10 cellular contexts compared by ENCODE assay signal in genomic region chr7:77426052-77426404, GRCh38. TPM values are rescaled to one million over a fixed set of nuclear protein-coding genes. Genes with fewer than 3 reads are reported as not detected.
A peak's percentile ranks its signal among the peaks of the same experiment; 100 is the strongest.
DNase-seq lines count a peak whose midpoint lies in the region; ATAC-seq and TF ChIP-seq lines count a peak whose summit lies in the region.
"Had no signal": no experiment of that assay in that cellular context is flagged by ENCODE, and none has a peak within 500 bp of the region (broad histone marks: within the 10 kb centered on the region; RNA-seq: fewer than 3 reads in every experiment).

No MANE protein-coding gene starts in this region.

- TF ChIP-seq EP300 in tibial nerve (IDR thresholded peaks at IDR 0.05) = no peak

- H3K36me3 ChIP-seq in heart left ventricle (no peaks in the 10 kb centered on the region), tibial nerve (no peaks in the 10 kb centered on the region)

- TF ChIP-seq POLR2A in heart left ventricle (IDR thresholded peaks at IDR 0.05) = no peak
- TF ChIP-seq POLR2A in tibial nerve (IDR thresholded peaks at IDR 0.05) = no peak

- TF ChIP-seq CTCF in heart left ventricle (IDR thresholded peaks at IDR 0.05) = no peak
- no peak for TF ChIP-seq CTCF in dorsolateral prefrontal cortex (IDR thresholded peaks at IDR 0.05 in 54 of 56, conservative IDR thresholded peaks at IDR 0.05 in 2 of 56; ENCODE audit: low read depth in 1 of 56, partially characterized antibody in 56 of 56)
- TF ChIP-seq CTCF in tibial nerve (IDR thresholded peaks at IDR 0.05) = no peak

- H3K4me3 ChIP-seq in heart left ventricle (peak overlapping the region in 8 of 12 donors; percentile 1 to 33 (median 14)), right cardiac atrium (ENCODE audit: low read length) (no peak overlapping the region), dorsolateral prefrontal cortex (peak overlapping the region in 51 of 59 donors; percentile 4 to 59 (median 35)), tibial nerve (peak overlapping the region in 3 of 4 donors; percentile 8 to 14 (median 10))

- no peak for DNase-seq in heart left ventricle
- DNase-seq in right cardiac atrium = no peak
- DNase-seq in dorsolateral prefrontal cortex = no peak
- DNase-seq in tibial nerve (ENCODE audit: low spot score in 2 of 2) = no peak
- DNase-seq in NCI-H187 (lab: John Stamatoyannopoulos, UW) = no peak
- no peak for DNase-seq in islet precursor cell
- DNase-seq: glutamatergic neuron, Kasumi-1 had no signal

- H3K27ac ChIP-seq in heart left ventricle = peak overlapping the region in 3 of 12 donors; percentile 11 to 92 (median 35)
- no peak overlapping the region for H3K27ac ChIP-seq in right cardiac atrium (ENCODE audit: low read length)
- H3K27ac ChIP-seq in dorsolateral prefrontal cortex = peak overlapping the region in 5 of 59 donors; percentile 0 to 46 (median 27)
- peak overlapping the region in 3 of 4 donors; percentile 23 to 86 (median 66) for H3K27ac ChIP-seq in tibial nerve

- 59 to 79% (median 73%) methylated on average over 5 of the region's 5 CpGs for WGBS in heart left ventricle, 4 donors
- 47% methylated on average over 5 of the region's 5 CpGs for WGBS in right cardiac atrium
- 30 to 41% methylated on average over 5 of the region's 5 CpGs for WGBS in tibial nerve, 2 donors

- no peaks in the 10 kb centered on the region for H3K9me3 ChIP-seq in heart left ventricle
- no peaks in the 10 kb centered on the region for H3K9me3 ChIP-seq in right cardiac atrium (ENCODE audit: control insufficient read depth, low read length)
- no peaks in the 10 kb centered on the region for H3K9me3 ChIP-seq in tibial nerve

- H3K4me1 ChIP-seq in heart left ventricle = peaks cover 0 to 58% (median 12%) of the 10 kb centered on the region in 12 donors
- H3K4me1 ChIP-seq in right cardiac atrium (ENCODE audit: control insufficient read depth, insufficient read depth, low read length) = peaks cover 1% of the 10 kb centered on the region
- peaks cover 0 to 30% (median 13%) of the 10 kb centered on the region in 4 donors for H3K4me1 ChIP-seq in tibial nerve

- intact Hi-C loops in heart left ventricle (cut with DNase I) = loop anchor here in 1 of 10 donors (10.0 kb wide), 1 partner anchor 109 kb away; the partner anchor contains the start of gene PTPN12
- intact Hi-C loops in right cardiac atrium (cut with DNase I) = no loop called here
- intact Hi-C loops in dorsolateral prefrontal cortex (cut with DNase I) = no loop called here

- H3K27me3 ChIP-seq in heart left ventricle = no peaks in the 10 kb centered on the region
- no peaks in the 10 kb centered on the region for H3K27me3 ChIP-seq in right cardiac atrium (ENCODE audit: control insufficient read depth, insufficient read depth)
- no peaks in the 10 kb centered on the region for H3K27me3 ChIP-seq in dorsolateral prefrontal cortex
- H3K27me3 ChIP-seq in tibial nerve = no peaks in the 10 kb centered on the region

- ATAC-seq in heart left ventricle (no peak), right cardiac atrium (no peak), HG03460 (IDR thresholded peaks at IDR 0.05; ENCODE audit: unreplicated experiment) (peak; percentile 68), HG03342 (IDR thresholded peaks at IDR 0.05; ENCODE audit: unreplicated experiment) (no peak)

RNA-seq across cellular contexts. Expression of gene GSAP, which starts 9.9 kb away (rescaled TPM):
- 10 to 100 TPM in 2 of 9 donors, 1 to 10 TPM in 7; 4.9 to 24.9 (median 6.5) TPM for total RNA-seq in heart left ventricle
- 1 to 10 TPM; 1.7 to 7.0 TPM for polyA plus RNA-seq in heart left ventricle
- 10 to 100 TPM; 10.8 to 14.6 (median 11.6) TPM for total RNA-seq in right cardiac atrium
- 7.4 TPM for polyA plus RNA-seq in right cardiac atrium
- 10 to 100 TPM; 13.6 to 37.9 (median 23.4) TPM for total RNA-seq in dorsolateral prefrontal cortex
- 10 to 100 TPM; 14.3 to 25.5 (median 22.0) TPM for total RNA-seq in tibial nerve
